In the genomic region with DNA sequence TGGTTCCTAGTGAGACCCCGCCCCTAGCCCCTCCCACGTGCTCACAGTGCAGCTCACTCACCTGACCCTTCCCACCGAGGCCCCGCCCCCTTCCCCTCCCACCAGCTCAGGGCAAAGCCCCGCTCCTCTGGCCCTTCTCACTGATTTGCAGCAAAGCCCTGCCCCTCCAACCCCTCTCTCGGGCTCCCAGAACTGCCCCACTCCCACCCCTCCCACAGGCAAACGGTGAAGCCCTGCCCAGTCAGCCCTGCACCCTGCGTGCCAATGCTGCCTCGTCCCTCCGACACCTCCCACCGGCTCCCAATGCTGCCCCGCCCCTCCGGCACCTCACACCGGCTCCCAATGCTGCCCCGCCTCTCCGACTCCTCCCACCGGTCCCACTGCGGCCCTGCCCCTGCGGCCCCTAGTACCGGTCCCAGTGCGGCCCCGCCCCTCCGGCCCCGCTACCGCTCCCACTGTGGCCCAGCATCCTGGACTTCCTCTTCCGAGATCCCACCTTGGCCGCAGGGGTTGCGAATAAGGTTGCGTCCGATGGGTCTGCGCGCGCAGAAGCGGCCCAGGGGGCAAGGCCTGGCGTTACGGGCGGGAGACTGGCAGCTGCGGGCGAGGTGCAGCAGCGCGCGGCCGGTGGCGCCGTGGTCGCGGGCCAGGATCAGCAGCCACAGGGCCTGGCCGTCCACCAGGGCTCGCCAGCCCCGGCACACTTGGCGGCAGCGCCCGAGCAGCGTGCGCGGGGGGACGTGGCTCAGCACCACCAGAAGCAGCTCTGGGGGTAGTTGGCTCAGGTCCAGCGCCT, we compare ENCODE assay signal across 9 cellular contexts. TPM values are rescaled to one million over a fixed set of nuclear protein-coding genes. Genes with fewer than 3 reads are reported as not detected.
DNase-seq lines count a peak whose midpoint lies in the region; ATAC-seq, FAIRE-seq and TF ChIP-seq lines count a peak whose summit lies in the region.
"Had no signal": no experiment of that assay in that cellular context is flagged by ENCODE, and none has a peak within 500 bp of the region (broad histone marks: within the 10 kb centered on the region; RNA-seq: fewer than 3 reads in every experiment).

No MANE protein-coding gene starts in this region.

- peak overlapping the region; percentile 99 for H3K4me2 ChIP-seq in HepG2 (ENCODE audit: low read depth, low read length)

- in situ Hi-C loops in HepG2 (cut with HindIII; ENCODE audit: extremely low pct_ligation_motif_present, low pct_unique_long_range_greater_than_20kb) = loop anchor here (5.0 kb wide), 1 partner anchor 56 kb away; no protein-coding TSS in a partner anchor

- no TSS peak for BruUV-seq in Calu3 (replicated peaks; lab: Mats Ljungman, UMichigan)
- no TSS peak for BruUV-seq in HepG2 (replicated peaks; lab: Mats Ljungman, UMichigan)

- TF ChIP-seq EP300 in HepG2 (IDR thresholded peaks at IDR 0.05; ENCODE audit: low read depth in 2 of 2, low read length in 2 of 2) = no peak
- TF ChIP-seq EP300 in HepG2 (CRISPR knock-in tag; IDR thresholded peaks at IDR 0.05; ENCODE audit: borderline replicate concordance) = no peak

- H3K4me1 Mint-ChIP-seq in Calu3 (ENCODE audit: low read depth, unreplicated experiment) = peaks cover 14% of the 10 kb centered on the region
- peaks cover 10% of the 10 kb centered on the region for H3K4me1 Mint-ChIP-seq in dendritic cell treated with granulocyte-macrophage colony-stimulating factor and Interleukin-4, amounts not matched to agents 40 ng/mL and 50 ng/mL, for 4 days (ENCODE audit: low read depth)

- H3K4me3 Mint-ChIP-seq in Calu3 (ENCODE audit: low read depth, unreplicated experiment) = peak overlapping the region; percentile 78
- peak overlapping the region; percentile 54 for H3K4me3 Mint-ChIP-seq in dendritic cell treated with granulocyte-macrophage colony-stimulating factor and Interleukin-4, amounts not matched to agents 40 ng/mL and 50 ng/mL, for 4 days

- TF ChIP-seq POLR2A in HepG2 (IDR thresholded peaks at IDR 0.05; ENCODE audit: insufficient read depth in 1 of 2, low read depth in 2 of 2, low read length in 2 of 2) = no peak

- no peaks in the 10 kb centered on the region for H3K79me2 ChIP-seq in HepG2 (ENCODE audit: insufficient read depth, low read length)

- no peaks in the 10 kb centered on the region for H4K20me1 ChIP-seq in HepG2 (ENCODE audit: insufficient read depth, low read length)

- TF ChIP-seq RAD21 in HepG2 (CRISPR knock-in tag; IDR thresholded peaks at IDR 0.05) = no peak

- peaks cover 3% of the 10 kb centered on the region for H3K9me3 Mint-ChIP-seq in Calu3 (ENCODE audit: low read depth, unreplicated experiment)
- peaks cover 13% of the 10 kb centered on the region for H3K9me3 Mint-ChIP-seq in dendritic cell treated with granulocyte-macrophage colony-stimulating factor and Interleukin-4, amounts not matched to agents 40 ng/mL and 50 ng/mL, for 4 days

- intact Hi-C loops in Calu3 (cut with micrococcal nuclease; ENCODE audit: unreplicated experiment) (no loop called here), HepG2 (cut with micrococcal nuclease; ENCODE audit: unreplicated experiment) (no loop called here)
- intact Hi-C loops in dendritic cell treated with granulocyte-macrophage colony-stimulating factor and Interleukin-4, amounts not matched to agents 40 ng/mL and 50 ng/mL, for 4 days (cut with micrococcal nuclease) = no loop called here

- no peak for TF ChIP-seq CTCF in Calu3 (IDR thresholded peaks at IDR 0.05; ENCODE audit: unreplicated experiment)
- TF ChIP-seq CTCF in HepG2 (CRISPR knock-in tag; IDR thresholded peaks at IDR 0.05) = no peak

- no peak overlapping the region; the same call in 1 of the 2 replicates for H3K9ac ChIP-seq in HepG2 (ENCODE audit: insufficient read depth, low read depth, low read length)

- CTCF ChIA-PET in Calu3 (lab: Charles Lee) (interaction anchor here (0.5 to 1.5 kb wide), 9 partner anchors 36 to 595 kb away, joined by 3 to 6 read pairs (median 5); a partner anchor contains a TSS), HepG2 (lab: Yijun Ruan, JAX; ENCODE audit: low intra/inter-chr PET ratio, low total read pairs) (no interaction called here)

- ATAC-seq in HG02571 (IDR thresholded peaks at IDR 0.05; ENCODE audit: unreplicated experiment) (peak; percentile 80), HepG2 (peak; percentile 88), GM18861 (IDR thresholded peaks at IDR 0.05; ENCODE audit: unreplicated experiment) (no peak)

- POLR2A ChIA-PET in HepG2 (lab: Yijun Ruan, JAX) = interaction anchor here (0.6 to 1.0 kb wide), 4 partner anchors 51 to 114 kb away, joined by 3 to 5 read pairs (median 3); a partner anchor contains a TSS

- H2AFZ ChIP-seq in HepG2 (ENCODE audit: low read length) = no peak overlapping the region

- peak overlapping the region; percentile 48 to 68 (median 59) for H3K4me3 ChIP-seq in HepG2 (replicated peaks in 1 of 3; ENCODE audit: insufficient read depth in 1 of 3, low read depth in 2 of 3, low read length in 3 of 3)

- FAIRE-seq in HepG2 (lab: Jason Lieb, UNC) = no peak

- peak overlapping the region; percentile 79 for H3K27ac Mint-ChIP-seq in Calu3 (ENCODE audit: unreplicated experiment)
- no peak overlapping the region for H3K27ac Mint-ChIP-seq in dendritic cell treated with granulocyte-macrophage colony-stimulating factor and Interleukin-4, amounts not matched to agents 40 ng/mL and 50 ng/mL, for 4 days

- H3K27me3 ChIP-seq in HepG2 (ENCODE audit: control insufficient read depth in 1 of 2, insufficient read depth in 2 of 2, low read length in 2 of 2) = no peaks in the 10 kb centered on the region; a peak in 1 of 5 replicates

- H3K36me3 Mint-ChIP-seq in Calu3 (ENCODE audit: insufficient read depth, unreplicated experiment) = peaks cover 41% of the 10 kb centered on the region
- H3K36me3 Mint-ChIP-seq in dendritic cell treated with granulocyte-macrophage colony-stimulating factor and Interleukin-4, amounts not matched to agents 40 ng/mL and 50 ng/mL, for 4 days (ENCODE audit: low read depth) = no peaks in the 10 kb centered on the region

- H3K9me3 ChIP-seq in HepG2 (ENCODE audit: low read length) = no peaks in the 10 kb centered on the region

- H3K27ac ChIP-seq in HepG2 (ENCODE audit: extremely low read length, insufficient read depth, low read length) = peak overlapping the region; percentile 56

- DNase-seq in Calu3 (peak; percentile 100), NCI-H510A treated with DMSO at 0.1 percent for 48 hours (lab: John Stamatoyannopoulos, UW) (peak; percentile 95), HepG2 (ENCODE audit: low spot score) (no peak)
- peak; percentile 78 for DNase-seq in activated CD4-positive, alpha-beta T cell treated with anti-CD3 and anti-CD28 coated beads, Interleukin-2, amount 50 U/mL, for 4 hours
- peak; percentile 76 to 82 for DNase-seq in stimulated activated CD4-positive, alpha-beta T cell treated with anti-CD3 and anti-CD28 coated beads, Interleukin-2, amount 100 ng/mL, for 48 hours

- peaks cover 43% of the 10 kb centered on the region for H3K4me1 ChIP-seq in HepG2 (ENCODE audit: insufficient read depth, low read length)

- no peaks in the 10 kb centered on the region for H3K36me3 ChIP-seq in HepG2 (replicated peaks in 1 of 2; ENCODE audit: control insufficient read depth in 1 of 2, insufficient read depth in 2 of 2, low read length in 2 of 2)

- WGBS in HepG2 (ENCODE audit: low lambda C conversion rate) = 22% methylated on average over 34 of the region's 58 CpGs

- no peaks in the 10 kb centered on the region for H3K27me3 Mint-ChIP-seq in Calu3 (ENCODE audit: unreplicated experiment)
- H3K27me3 Mint-ChIP-seq in dendritic cell treated with granulocyte-macrophage colony-stimulating factor and Interleukin-4, amounts not matched to agents 40 ng/mL and 50 ng/mL, for 4 days = peaks cover 50% of the 10 kb centered on the region

RNA-seq across cellular contexts. Expression of a gene that starts 0.8 kb away (rescaled TPM):
- 9.6 and 14.6 TPM in 2 replicates for total RNA-seq in Calu3 (2022)
- total RNA-seq in HepG2 (2016; rRNA removed; fragmentation: Illumina TruSeq; extraction: Trizol) = 0.15 and 0.49 TPM in 2 replicates
- 0.20 and 0.26 TPM in 2 replicates for total RNA-seq in HepG2 (2016; cell fraction: cytosol; rRNA removed; fragmentation: Illumina TruSeq; extraction: Trizol; ENCODE audit: low read depth)
- 0.27 and 0.35 TPM in 2 replicates for total RNA-seq in HepG2 (2016; cell fraction: insoluble cytoplasmic fraction; rRNA removed; fragmentation: Illumina TruSeq; extraction: Trizol)
- total RNA-seq in HepG2 (2016; cell fraction: membrane; rRNA removed; fragmentation: Illumina TruSeq; extraction: Trizol) = 0.17 and 0.34 TPM in 2 replicates
- total RNA-seq in HepG2 (2016; cell fraction: nucleus; rRNA removed; fragmentation: Illumina TruSeq; extraction: Trizol) = not detected in 2 replicates
- 2.0 and 2.8 TPM in 2 replicates for polyA plus RNA-seq in HepG2 (2011; rRNA removed)
- polyA plus RNA-seq in HepG2 (2011; cell fraction: cytosol; rRNA removed) = 1.7 and 2.8 TPM in 2 replicates
- 1.4 and 1.7 TPM in 2 replicates for polyA plus RNA-seq in HepG2 (2011; cell fraction: nucleus; rRNA removed)
- polyA plus RNA-seq in HepG2 (2012) = 0.99 and 1.1 TPM in 2 replicates
- 0.10 TPM in 1 of 2 replicates, not detected in the other for polyA plus RNA-seq in HepG2 (2016; cell fraction: cytosol; fragmentation: Illumina TruSeq; extraction: Trizol; ENCODE audit: low read depth)
- 0.73 and 1.2 TPM in 2 replicates for polyA plus RNA-seq in HepG2 (2016; cell fraction: insoluble cytoplasmic fraction; fragmentation: Illumina TruSeq; extraction: Trizol; ENCODE audit: low read depth)
- polyA plus RNA-seq in HepG2 (2016; cell fraction: membrane; fragmentation: Illumina TruSeq; extraction: Trizol; ENCODE audit: low read depth) = 0.48 TPM in 2 replicates
- 0.53 and 1.7 TPM in 2 replicates for polyA plus RNA-seq in HepG2 (2016; cell fraction: nucleus; fragmentation: Illumina TruSeq; extraction: Trizol; ENCODE audit: insufficient read depth, low read depth)
- polyA minus RNA-seq in HepG2 (2011; rRNA and poly(A)+ RNA removed; ENCODE audit: low replicate concordance) = 0.23 and 2.3 TPM in 2 replicates
- polyA minus RNA-seq in HepG2 (2011; cell fraction: cytosol; rRNA and poly(A)+ RNA removed) = not detected in 2 replicates
- 0.26 and 1.9 TPM in 2 replicates for polyA minus RNA-seq in HepG2 (2011; cell fraction: nucleus; rRNA and poly(A)+ RNA removed)

RNA-seq across cellular contexts. Expression of a gene that starts 52.6 kb away (rescaled TPM):
- total RNA-seq in Calu3 (2022) = 6.6 and 9.5 TPM in 2 replicates
- total RNA-seq in HepG2 (2016; rRNA removed; fragmentation: Illumina TruSeq; extraction: Trizol) = not detected in 2 replicates
- not detected in 2 replicates for total RNA-seq in HepG2 (2016; cell fraction: cytosol; rRNA removed; fragmentation: Illumina TruSeq; extraction: Trizol; ENCODE audit: low read depth)
- not detected in 2 replicates for total RNA-seq in HepG2 (2016; cell fraction: insoluble cytoplasmic fraction; rRNA removed; fragmentation: Illumina TruSeq; extraction: Trizol)
- total RNA-seq in HepG2 (2016; cell fraction: membrane; rRNA removed; fragmentation: Illumina TruSeq; extraction: Trizol) = not detected in 2 replicates
- not detected in 2 replicates for total RNA-seq in HepG2 (2016; cell fraction: nucleus; rRNA removed; fragmentation: Illumina TruSeq; extraction: Trizol)
- polyA plus RNA-seq in HepG2 (2011; rRNA removed) = 0.03 TPM in 1 of 2 replicates, not detected in the other
- polyA plus RNA-seq in HepG2 (2011; cell fraction: cytosol; rRNA removed) = not detected in 2 replicates
- polyA plus RNA-seq in HepG2 (2011; cell fraction: nucleus; rRNA removed) = not detected in 2 replicates
- polyA plus RNA-seq in HepG2 (2012) = not detected in 2 replicates
- not detected in 2 replicates for polyA plus RNA-seq in HepG2 (2016; cell fraction: cytosol; fragmentation: Illumina TruSeq; extraction: Trizol; ENCODE audit: low read depth)
- not detected in 2 replicates for polyA plus RNA-seq in HepG2 (2016; cell fraction: insoluble cytoplasmic fraction; fragmentation: Illumina TruSeq; extraction: Trizol; ENCODE audit: low read depth)
- not detected in 2 replicates for polyA plus RNA-seq in HepG2 (2016; cell fraction: membrane; fragmentation: Illumina TruSeq; extraction: Trizol; ENCODE audit: low read depth)
- polyA plus RNA-seq in HepG2 (2016; cell fraction: nucleus; fragmentation: Illumina TruSeq; extraction: Trizol; ENCODE audit: insufficient read depth, low read depth) = not detected in 2 replicates
- not detected in 2 replicates for polyA minus RNA-seq in HepG2 (2011; rRNA and poly(A)+ RNA removed; ENCODE audit: low replicate concordance)
- polyA minus RNA-seq in HepG2 (2011; cell fraction: cytosol; rRNA and poly(A)+ RNA removed) = not detected in 2 replicates
- polyA minus RNA-seq in HepG2 (2011; cell fraction: nucleus; rRNA and poly(A)+ RNA removed) = not detected in 2 replicates
- total RNA-seq: T-helper 2 cell treated with Interferon-gamma antibody and Interleukin-4, amounts not matched to agents 100 ng/mL and 5 ng/mL, for 36 hours had no signal

RNA-seq across cellular contexts. Expression of a gene that starts 56.0 kb away (rescaled TPM):
- total RNA-seq in Calu3 (2022) (20.1 and 24.2 TPM in 2 replicates), HepG2 (2016; rRNA removed; fragmentation: Illumina TruSeq; extraction: Trizol) (17.9 and 22.1 TPM in 2 replicates)
- total RNA-seq in HepG2 (2016; cell fraction: cytosol; rRNA removed; fragmentation: Illumina TruSeq; extraction: Trizol; ENCODE audit: low read depth) = 14.6 and 15.1 TPM in 2 replicates
- 17.1 and 20.8 TPM in 2 replicates for total RNA-seq in HepG2 (2016; cell fraction: insoluble cytoplasmic fraction; rRNA removed; fragmentation: Illumina TruSeq; extraction: Trizol)
- total RNA-seq in HepG2 (2016; cell fraction: membrane; rRNA removed; fragmentation: Illumina TruSeq; extraction: Trizol) = 19.2 and 21.9 TPM in 2 replicates
- total RNA-seq in HepG2 (2016; cell fraction: nucleus; rRNA removed; fragmentation: Illumina TruSeq; extraction: Trizol) = 11.9 and 15.2 TPM in 2 replicates
- 58.7 and 64.8 TPM in 2 replicates for polyA plus RNA-seq in HepG2 (2011; rRNA removed)
- 31.8 and 40.9 TPM in 2 replicates for polyA plus RNA-seq in HepG2 (2011; cell fraction: cytosol; rRNA removed)
- polyA plus RNA-seq in HepG2 (2011; cell fraction: nucleus; rRNA removed) = 155 and 176 TPM in 2 replicates
- polyA plus RNA-seq in HepG2 (2012) = 52.3 and 56.5 TPM in 2 replicates
- polyA plus RNA-seq in HepG2 (2016; cell fraction: cytosol; fragmentation: Illumina TruSeq; extraction: Trizol; ENCODE audit: low read depth) = 5.2 and 6.0 TPM in 2 replicates
- polyA plus RNA-seq in HepG2 (2016; cell fraction: insoluble cytoplasmic fraction; fragmentation: Illumina TruSeq; extraction: Trizol; ENCODE audit: low read depth) = 20.8 and 23.0 TPM in 2 replicates
- polyA plus RNA-seq in HepG2 (2016; cell fraction: membrane; fragmentation: Illumina TruSeq; extraction: Trizol; ENCODE audit: low read depth) = 11.3 and 11.6 TPM in 2 replicates
- 61.3 and 68.3 TPM in 2 replicates for polyA plus RNA-seq in HepG2 (2016; cell fraction: nucleus; fragmentation: Illumina TruSeq; extraction: Trizol; ENCODE audit: insufficient read depth, low read depth)
- polyA minus RNA-seq in HepG2 (2011; rRNA and poly(A)+ RNA removed; ENCODE audit: low replicate concordance) = 2.5 and 39.3 TPM in 2 replicates
- 13.8 and 18.9 TPM in 2 replicates for polyA minus RNA-seq in HepG2 (2011; cell fraction: cytosol; rRNA and poly(A)+ RNA removed)
- polyA minus RNA-seq in HepG2 (2011; cell fraction: nucleus; rRNA and poly(A)+ RNA removed) = 47.0 and 48.8 TPM in 2 replicates
- total RNA-seq: T-helper 2 cell treated with Interferon-gamma antibody and Interleukin-4, amounts not matched to agents 100 ng/mL and 5 ng/mL, for 36 hours had no signal
